ENCODE assay signal across 2 cellular contexts in the genomic region with DNA sequence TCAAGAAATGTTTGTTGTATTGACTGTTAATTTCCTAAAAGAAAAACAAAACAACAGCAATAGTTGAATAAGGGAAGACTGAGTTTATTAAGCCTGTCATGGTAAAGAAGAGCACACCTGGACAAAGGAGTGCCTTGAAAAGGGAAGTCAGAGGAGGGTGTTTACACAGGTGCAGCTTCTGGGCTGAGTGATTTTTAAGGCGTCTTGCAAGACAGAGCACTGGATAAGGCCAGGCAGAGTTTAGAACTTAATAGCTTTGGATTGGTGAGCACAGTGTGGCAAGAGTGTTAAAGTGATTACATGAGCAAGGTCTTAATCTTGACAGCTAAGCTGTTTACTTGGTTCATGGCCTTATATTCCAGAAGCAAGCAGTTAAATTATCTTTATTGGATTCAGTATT.
TF ChIP-seq lines count a peak whose summit lies in the region.

No MANE protein-coding gene starts in this region.

TF ChIP-seq in Ishikawa, 13 proteins besides CTCF, POLR2A, EP300 and RAD21 (continued from another document):
- TF ChIP-seq ZBTB7A (IDR thresholded peaks at IDR 0.05; ENCODE audit: low read depth), result no peak
- TF ChIP-seq YY1 (IDR thresholded peaks at IDR 0.05; ENCODE audit: low read depth), result no peak

TF ChIP-seq in H1, 55 proteins besides CTCF, POLR2A, EP300 and RAD21 (continued from another document):
- TF ChIP-seq ATF2 (IDR thresholded peaks at IDR 0.05; ENCODE audit: low read length), result no peak
- TF ChIP-seq SP4 (IDR thresholded peaks at IDR 0.05; ENCODE audit: low read length), result no peak
- TF ChIP-seq POLR2AphosphoS5 (IDR thresholded peaks at IDR 0.05; ENCODE audit: low read depth, low read length), result no peak
- no peak for TF ChIP-seq CBX5 (IDR thresholded peaks at IDR 0.05; ENCODE audit: low read depth, low read length)
- TF ChIP-seq TAF1 (IDR thresholded peaks at IDR 0.05; ENCODE audit: low read depth, low read length), result no peak
- no peak for TF ChIP-seq TEAD4 (IDR thresholded peaks at IDR 0.05; ENCODE audit: low read depth, low read length)
- no peak for TF ChIP-seq FOSL1 (IDR thresholded peaks at IDR 0.05; ENCODE audit: insufficient read depth, low read depth, low read length)
- no peak for TF ChIP-seq CBX8 (IDR thresholded peaks at IDR 0.05; ENCODE audit: borderline replicate concordance, low read depth, low read length)
- TF ChIP-seq SUZ12 (IDR thresholded peaks at IDR 0.05; ENCODE audit: low read length), result no peak
- no peak for TF ChIP-seq CHD1 (IDR thresholded peaks at IDR 0.05; ENCODE audit: low read depth, low read length)
- TF ChIP-seq CTBP2 (IDR thresholded peaks at IDR 0.05; ENCODE audit: borderline replicate concordance, insufficient read depth, insufficient read length, low read length), result no peak
TF ChIP-seq in H1: peak in this region for 0.
